Comparison of ENCODE assay signal across 19 cellular contexts in genomic region chr13:51698352-51698751, GRCh38.
DNase-seq lines count a peak whose midpoint lies in the region; ATAC-seq, FAIRE-seq and TF ChIP-seq lines count a peak whose summit lies in the region.
"Had no signal": no experiment of that assay in that cellular context is flagged by ENCODE, and none has a peak within 500 bp of the region (broad histone marks: within the 10 kb centered on the region; RNA-seq: fewer than 3 reads in every experiment).

No MANE protein-coding gene starts in this region.

- no peak overlapping the region for H2AFZ ChIP-seq in HepG2 (ENCODE audit: low read length)

- BruUV-seq in HepG2 (replicated peaks; lab: Mats Ljungman, UMichigan) = no TSS peak

- CTCF ChIA-PET in HepG2 (lab: Yijun Ruan, JAX; ENCODE audit: low intra/inter-chr PET ratio, low total read pairs) = no interaction called here

- POLR2A ChIA-PET in HepG2 (lab: Yijun Ruan, JAX) = interaction anchor here (1.8 kb wide), 1 partner anchor 246 kb away, joined by 8 read pairs; the partner anchor contains the start of gene INTS6

- H3K4me2 ChIP-seq in HepG2 (ENCODE audit: low read depth, low read length) = no peak overlapping the region

- in situ Hi-C loops in HepG2 (cut with HindIII; ENCODE audit: extremely low pct_ligation_motif_present, low pct_unique_long_range_greater_than_20kb) = no loop called here

- H3K36me3 ChIP-seq in liver (ENCODE audit: control insufficient read depth in 4 of 4, insufficient read depth in 3 of 4, low read depth in 1 of 4, low read length in 3 of 4) = peaks cover 0 to 3% (median 0%) of the 10 kb centered on the region in 4 donors
- H3K36me3 ChIP-seq in HepG2 (replicated peaks in 1 of 2; ENCODE audit: control insufficient read depth in 1 of 2, insufficient read depth in 2 of 2, low read length in 2 of 2) = peaks cover 0 to 5% of the 10 kb centered on the region in 2 experiments; a peak in 1 of 5 replicates
- H3K36me3 ChIP-seq in thoracic aorta = no peaks in the 10 kb centered on the region
- H3K36me3 ChIP-seq: HAP-1 had no signal

- H3K4me3 ChIP-seq in liver (ENCODE audit: low read depth in 1 of 3, low read length in 3 of 3) (no peak overlapping the region), HepG2 (replicated peaks in 1 of 3; ENCODE audit: insufficient read depth in 1 of 3, low read depth in 2 of 3, low read length in 3 of 3) (no peak overlapping the region), thoracic aorta (peak overlapping the region; percentile 32)
- H3K4me3 ChIP-seq: HAP-1 had no signal

- H4K20me1 ChIP-seq in HepG2 (ENCODE audit: insufficient read depth, low read length) = no peaks in the 10 kb centered on the region

- ATAC-seq in HepG2 = no peak
- peak; percentile 64 for ATAC-seq in left lobe of liver
- no peak for ATAC-seq in thoracic aorta (ENCODE audit: insufficient number of reproducible peaks, low FRiP score, low read depth)
- ATAC-seq in HG02642 (IDR thresholded peaks at IDR 0.05; ENCODE audit: poor library complexity, unreplicated experiment) = no peak

- H3K79me2 ChIP-seq in HepG2 (ENCODE audit: insufficient read depth, low read length) = peaks cover 9% of the 10 kb centered on the region

- no peak for TF ChIP-seq POLR2A in HepG2 (IDR thresholded peaks at IDR 0.05; ENCODE audit: insufficient read depth in 1 of 2, low read depth in 2 of 2, low read length in 2 of 2)

- no peak for TF ChIP-seq EP300 in HepG2 (IDR thresholded peaks at IDR 0.05; ENCODE audit: low read depth in 2 of 2, low read length in 2 of 2)
- TF ChIP-seq EP300 in HepG2 (CRISPR knock-in tag; IDR thresholded peaks at IDR 0.05; ENCODE audit: borderline replicate concordance) = no peak

- 46% methylated on average over 3 of the region's 3 CpGs for WGBS in liver
- 97% methylated on average over 3 of the region's 3 CpGs for WGBS in HepG2 (ENCODE audit: low lambda C conversion rate)

- H3K27me3 ChIP-seq in liver (ENCODE audit: control insufficient read depth in 4 of 4, insufficient read depth in 4 of 4, low read length in 3 of 4) (no peaks in the 10 kb centered on the region), HepG2 (ENCODE audit: control insufficient read depth in 1 of 2, insufficient read depth in 2 of 2, low read length in 2 of 2) (no peaks in the 10 kb centered on the region), thoracic aorta (replicated peaks; ENCODE audit: insufficient read depth) (no peaks in the 10 kb centered on the region)

- peaks cover 0 to 3% (median 0%) of the 10 kb centered on the region in 4 donors for H3K4me1 ChIP-seq in liver (ENCODE audit: control insufficient read depth in 4 of 4, insufficient read depth in 4 of 4, low read length in 3 of 4)
- peaks cover 7% of the 10 kb centered on the region for H3K4me1 ChIP-seq in HepG2 (ENCODE audit: insufficient read depth, low read length)
- H3K4me1 ChIP-seq in thoracic aorta (ENCODE audit: control insufficient read depth in 1 of 2, low read depth in 2 of 2) = peaks cover 24 to 28% of the 10 kb centered on the region in 2 donors
- H3K4me1 ChIP-seq: HAP-1 had no signal

- DNase-seq in HepG2 (ENCODE audit: low spot score) = no peak
- DNase-seq in left lobe of liver (ENCODE audit: low spot score) = no peak
- DNase-seq in thoracic aorta (ENCODE audit: low spot score) = no peak
- DNase-seq in GM19238 (ENCODE audit: insufficient read length, low spot score) = no peak
- DNase-seq: 8988T; C1 segment of cervical spinal cord; Calu3; CD4-positive, alpha-beta memory T cell; COR-L47; DMS53; GF-D8; GOT3; HFFc6 had no signal

- FAIRE-seq in HepG2 (lab: Jason Lieb, UNC) = no peak
- FAIRE-seq: GM12891, GM18507, H54 had no signal

- intact Hi-C loops in HepG2 (cut with micrococcal nuclease; ENCODE audit: unreplicated experiment) = no loop called here

- H3K9me3 ChIP-seq in liver (ENCODE audit: control insufficient read depth in 4 of 4, low read length in 3 of 4) = no peaks in the 10 kb centered on the region
- no peaks in the 10 kb centered on the region for H3K9me3 ChIP-seq in HepG2 (ENCODE audit: low read length)
- H3K9me3 ChIP-seq in thoracic aorta = no peaks in the 10 kb centered on the region
- H3K9me3 ChIP-seq: HAP-1 had no signal

- TF ChIP-seq CTCF in liver (IDR thresholded peaks at IDR 0.05; ENCODE audit: low read depth, low read length, missing input control) = no peak
- TF ChIP-seq CTCF in HepG2 (CRISPR knock-in tag; IDR thresholded peaks at IDR 0.05) = no peak
- no peak for TF ChIP-seq CTCF in thoracic aorta (IDR thresholded peaks at IDR 0.05)

- H3K27ac ChIP-seq in liver (ENCODE audit: low read depth in 1 of 2, low read length in 2 of 2) = no peak overlapping the region
- no peak overlapping the region for H3K27ac ChIP-seq in HepG2 (ENCODE audit: extremely low read length, insufficient read depth, low read length)
- peak overlapping the region in 1 of 2 donors; percentile 69 for H3K27ac ChIP-seq in thoracic aorta

- TF ChIP-seq RAD21 in liver (IDR thresholded peaks at IDR 0.05) = no peak
- no peak for TF ChIP-seq RAD21 in HepG2 (CRISPR knock-in tag; IDR thresholded peaks at IDR 0.05)

- H3K9ac ChIP-seq in liver (ENCODE audit: low read depth in 1 of 2, low read length in 2 of 2) = no peak overlapping the region
- no peak overlapping the region for H3K9ac ChIP-seq in HepG2 (ENCODE audit: insufficient read depth, low read depth, low read length)

TF ChIP-seq in liver, 16 proteins besides CTCF, POLR2A, EP300 and RAD21 (continues in another document):
- peak in 1 of 2 donors; percentile 9 for TF ChIP-seq HNF4A (conservative IDR thresholded peaks at IDR 0.05)
- no peak for TF ChIP-seq FOXA1 (IDR thresholded peaks at IDR 0.05)
- TF ChIP-seq, protein P1, sequence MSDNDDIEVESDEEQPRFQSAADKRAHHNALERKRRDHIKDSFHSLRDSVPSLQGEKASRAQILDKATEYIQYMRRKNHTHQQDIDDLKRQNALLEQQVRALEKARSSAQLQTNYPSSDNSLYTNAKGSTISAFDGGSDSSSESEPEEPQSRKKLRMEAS (IDR thresholded peaks at IDR 0.05) = peak; percentile 14
- no peak for TF ChIP-seq RXRA (IDR thresholded peaks at IDR 0.05)
- no peak for TF ChIP-seq NR2F2 (IDR thresholded peaks at IDR 0.05)
- TF ChIP-seq, protein P2, sequence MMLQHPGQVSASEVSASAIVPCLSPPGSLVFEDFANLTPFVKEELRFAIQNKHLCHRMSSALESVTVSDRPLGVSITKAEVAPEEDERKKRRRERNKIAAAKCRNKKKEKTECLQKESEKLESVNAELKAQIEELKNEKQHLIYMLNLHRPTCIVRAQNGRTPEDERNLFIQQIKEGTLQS (IDR thresholded peaks at IDR 0.05) = no peak
- no peak for TF ChIP-seq SP1 (IDR thresholded peaks at IDR 0.05)

TF ChIP-seq in HepG2, 621 proteins besides CTCF, POLR2A, EP300 and RAD21 (continues in another document):
- no peak for TF ChIP-seq NFKBIZ (CRISPR knock-in tag; IDR thresholded peaks at IDR 0.05)
- no peak for TF ChIP-seq ZNF747 (CRISPR knock-in tag; IDR thresholded peaks at IDR 0.05; ENCODE audit: borderline replicate concordance)
- TF ChIP-seq, protein P3, sequence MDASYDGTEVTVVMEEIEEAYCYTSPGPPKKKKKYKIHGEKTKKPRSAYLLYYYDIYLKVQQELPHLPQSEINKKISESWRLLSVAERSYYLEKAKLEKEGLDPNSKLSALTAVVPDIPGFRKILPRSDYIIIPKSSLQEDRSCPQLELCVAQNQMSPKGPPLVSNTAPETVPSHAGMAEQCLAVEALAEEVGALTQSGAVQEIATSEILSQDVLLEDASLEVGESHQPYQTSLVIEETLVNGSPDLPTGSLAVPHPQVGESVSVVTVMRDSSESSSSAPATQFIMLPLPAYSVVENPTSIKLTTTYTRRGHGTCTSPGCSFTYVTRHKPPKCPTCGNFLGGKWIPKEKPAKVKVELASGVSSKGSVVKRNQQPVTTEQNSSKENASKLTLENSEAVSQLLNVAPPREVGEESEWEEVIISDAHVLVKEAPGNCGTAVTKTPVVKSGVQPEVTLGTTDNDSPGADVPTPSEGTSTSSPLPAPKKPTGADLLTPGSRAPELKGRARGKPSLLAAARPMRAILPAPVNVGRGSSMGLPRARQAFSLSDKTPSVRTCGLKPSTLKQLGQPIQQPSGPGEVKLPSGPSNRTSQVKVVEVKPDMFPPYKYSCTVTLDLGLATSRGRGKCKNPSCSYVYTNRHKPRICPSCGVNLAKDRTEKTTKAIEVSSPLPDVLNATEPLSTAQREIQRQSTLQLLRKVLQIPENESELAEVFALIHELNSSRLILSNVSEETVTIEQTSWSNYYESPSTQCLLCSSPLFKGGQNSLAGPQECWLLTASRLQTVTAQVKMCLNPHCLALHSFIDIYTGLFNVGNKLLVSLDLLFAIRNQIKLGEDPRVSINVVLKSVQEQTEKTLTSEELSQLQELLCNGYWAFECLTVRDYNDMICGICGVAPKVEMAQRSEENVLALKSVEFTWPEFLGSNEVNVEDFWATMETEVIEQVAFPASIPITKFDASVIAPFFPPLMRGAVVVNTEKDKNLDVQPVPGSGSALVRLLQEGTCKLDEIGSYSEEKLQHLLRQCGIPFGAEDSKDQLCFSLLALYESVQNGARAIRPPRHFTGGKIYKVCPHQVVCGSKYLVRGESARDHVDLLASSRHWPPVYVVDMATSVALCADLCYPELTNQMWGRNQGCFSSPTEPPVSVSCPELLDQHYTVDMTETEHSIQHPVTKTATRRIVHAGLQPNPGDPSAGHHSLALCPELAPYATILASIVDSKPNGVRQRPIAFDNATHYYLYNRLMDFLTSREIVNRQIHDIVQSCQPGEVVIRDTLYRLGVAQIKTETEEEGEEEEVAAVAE (CRISPR knock-in tag; IDR thresholded peaks at IDR 0.05; ENCODE audit: borderline replicate concordance) = no peak
- TF ChIP-seq ZC3H13 (CRISPR knock-in tag; IDR thresholded peaks at IDR 0.05) = no peak
- no peak for TF ChIP-seq HMGA1 (CRISPR knock-in tag; conservative IDR thresholded peaks at IDR 0.05)
- TF ChIP-seq, protein P4, sequence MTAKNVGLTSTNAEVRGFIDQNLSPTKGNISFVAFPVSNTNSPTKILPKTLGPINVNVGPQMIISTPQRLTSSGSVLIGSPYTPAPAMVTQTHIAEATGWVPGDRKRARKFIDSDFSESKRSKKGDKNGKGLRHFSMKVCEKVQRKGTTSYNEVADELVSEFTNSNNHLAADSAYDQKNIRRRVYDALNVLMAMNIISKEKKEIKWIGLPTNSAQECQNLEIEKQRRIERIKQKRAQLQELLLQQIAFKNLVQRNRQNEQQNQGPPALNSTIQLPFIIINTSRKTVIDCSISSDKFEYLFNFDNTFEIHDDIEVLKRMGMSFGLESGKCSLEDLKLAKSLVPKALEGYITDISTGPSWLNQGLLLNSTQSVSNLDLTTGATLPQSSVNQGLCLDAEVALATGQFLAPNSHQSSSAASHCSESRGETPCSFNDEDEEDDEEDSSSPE (CRISPR knock-in tag; IDR thresholded peaks at IDR 0.05) = no peak
- TF ChIP-seq ATM (IDR thresholded peaks at IDR 0.05; ENCODE audit: borderline replicate concordance) = no peak
